Comparison of ENCODE assay signal across 28 cellular contexts in genomic region chr7:157041004-157041403, GRCh38. TPM values are rescaled to one million over a fixed set of nuclear protein-coding genes. Genes with fewer than 3 reads are reported as not detected.
DNase-seq lines count a peak whose midpoint lies in the region; ATAC-seq lines count a peak whose summit lies in the region.
"Had no signal": no experiment of that assay in that cellular context is flagged by ENCODE, and none has a peak within 500 bp of the region (broad histone marks: within the 10 kb centered on the region; RNA-seq: fewer than 3 reads in every experiment).

No MANE protein-coding gene starts in this region.

- intact Hi-C loops in left colon (cut with DNase I, micrococcal nuclease) = no loop called here

- DNase-seq in NCI-H748 (lab: John Stamatoyannopoulos, UW; ENCODE audit: unreplicated experiment) = peak; percentile 47
- DNase-seq in NCI-H748 treated with DMSO at 0.1 percent for 48 hours (lab: John Stamatoyannopoulos, UW) = no peak
- peak; percentile 69 for DNase-seq in H7
- DNase-seq in NCI-H510A treated with DMSO at 0.1 percent for 48 hours (lab: John Stamatoyannopoulos, UW) = peak; percentile 32
- peak; percentile 53 for DNase-seq in islet precursor cell
- no peak for DNase-seq in OCI-M2 (lab: John Stamatoyannopoulos, UW; ENCODE audit: unreplicated experiment)
- DNase-seq in left colon = no peak
- DNase-seq: ACHN; activated CD4-positive, alpha-beta memory T cell treated with anti-CD3 and anti-CD28 coated beads, Interleukin-2, amount 10 ng/mL, durations not matched to agents 7 days and 5 days; activated naive CD4-positive, alpha-beta T cell treated with anti-CD3 and anti-CD28 coated beads, Interleukin-2, amount 10 ng/mL, durations not matched to agents 7 days and 5 days; adrenal gland; CD4-positive, alpha-beta memory T cell; cerebellar nuclear complex; gastrocnemius medialis; hippocampal formation; naive thymus-derived CD8-positive, alpha-beta T cell; NCI-H187 treated with DMSO at 0.1 percent for 48 hours; NCI-H226; stimulated activated CD4-positive, alpha-beta T cell treated with anti-CD3 and anti-CD28 coated beads, Interleukin-4, amount 100 ng/mL, for 1 hour; stomach; T-helper 2 cell had no signal

- ATAC-seq in left colon = no peak
- ATAC-seq: activated T-helper 17 cell treated with anti-CD3 and anti-CD28 coated beads, Interleukin-2, amount 50 U/mL, for 72 hours; gastrocnemius medialis; naive thymus-derived CD8-positive, alpha-beta T cell; Right ventricle myocardium inferior had no signal

- no peaks in the 10 kb centered on the region for H3K27me3 ChIP-seq in H7 (ENCODE audit: control insufficient read depth, insufficient read depth, low read length)

- no peaks in the 10 kb centered on the region for H3K36me3 ChIP-seq in H7 (replicated peaks; ENCODE audit: control insufficient read depth, insufficient read depth, low read length)
- H3K36me3 ChIP-seq: adrenal gland, gastrocnemius medialis, stomach had no signal

- H3K4me3 ChIP-seq in H7 (ENCODE audit: insufficient read depth, low read depth, low read length) = no peak overlapping the region
- H3K4me3 ChIP-seq: adrenal gland, gastrocnemius medialis, lung, stomach had no signal

RNA-seq across cellular contexts. Expression of gene MNX1, which starts 30.5 kb away (rescaled TPM):
- 0.37 and 1.2 TPM in 2 replicates for total RNA-seq in H7 (2014; rRNA removed; shearing (Covaris generic))
- total RNA-seq in left colon = 10 to 100 TPM; 15.9 to 20.4 TPM
- total RNA-seq: activated T-helper 17 cell treated with anti-CD3 and anti-CD28 coated beads, Interleukin-2, amount 50 U/mL, for 72 hours; B cell; CD4-positive, alpha-beta memory T cell; LHCN-M2; mononuclear cell; naive thymus-derived CD8-positive, alpha-beta T cell; pulmonary artery endothelial cell; Right ventricle myocardium inferior had no signal

Comparison
In these comparisons a context has a peak if more than half of its experiments do, and no peak if none do; other contexts are left out.
1. DNase-seq: peak in NCI-H748 (single experiment), H7 (single experiment), NCI-H510A treated with DMSO at 0.1 percent for 48 hours (single experiment) and islet precursor cell (single experiment); none in NCI-H748 treated with DMSO at 0.1 percent for 48 hours (single experiment), OCI-M2 (single experiment) and left colon (0 of 2).